In genomic region chr2:174486614-174487535, GRCh38 we compare ENCODE assay signal across 8 cellular contexts. TPM values are rescaled to one million over a fixed set of nuclear protein-coding genes. Genes with fewer than 3 reads are reported as not detected.
DNase-seq lines count a peak whose midpoint lies in the region; ATAC-seq and TF ChIP-seq lines count a peak whose summit lies in the region.

A gene with protein sequence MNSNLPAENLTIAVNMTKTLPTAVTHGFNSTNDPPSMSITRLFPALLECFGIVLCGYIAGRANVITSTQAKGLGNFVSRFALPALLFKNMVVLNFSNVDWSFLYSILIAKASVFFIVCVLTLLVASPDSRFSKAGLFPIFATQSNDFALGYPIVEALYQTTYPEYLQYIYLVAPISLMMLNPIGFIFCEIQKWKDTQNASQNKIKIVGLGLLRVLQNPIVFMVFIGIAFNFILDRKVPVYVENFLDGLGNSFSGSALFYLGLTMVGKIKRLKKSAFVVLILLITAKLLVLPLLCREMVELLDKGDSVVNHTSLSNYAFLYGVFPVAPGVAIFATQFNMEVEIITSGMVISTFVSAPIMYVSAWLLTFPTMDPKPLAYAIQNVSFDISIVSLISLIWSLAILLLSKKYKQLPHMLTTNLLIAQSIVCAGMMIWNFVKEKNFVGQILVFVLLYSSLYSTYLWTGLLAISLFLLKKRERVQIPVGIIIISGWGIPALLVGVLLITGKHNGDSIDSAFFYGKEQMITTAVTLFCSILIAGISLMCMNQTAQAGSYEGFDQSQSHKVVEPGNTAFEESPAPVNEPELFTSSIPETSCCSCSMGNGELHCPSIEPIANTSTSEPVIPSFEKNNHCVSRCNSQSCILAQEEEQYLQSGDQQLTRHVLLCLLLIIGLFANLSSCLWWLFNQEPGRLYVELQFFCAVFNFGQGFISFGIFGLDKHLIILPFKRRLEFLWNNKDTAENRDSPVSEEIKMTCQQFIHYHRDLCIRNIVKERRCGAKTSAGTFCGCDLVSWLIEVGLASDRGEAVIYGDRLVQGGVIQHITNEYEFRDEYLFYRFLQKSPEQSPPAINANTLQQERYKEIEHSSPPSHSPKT (minus strand): TSS chr2:174487029. CDS start chr2:174481956, 5,073 bp downstream.

- H3K9me3 Mint-ChIP-seq in GM23338 = no peaks in the 10 kb centered on the region; the same call in 2 of the 3 replicates
- no peaks in the 10 kb centered on the region for H3K9me3 Mint-ChIP-seq in activated T-helper 17 cell treated with anti-CD3 and anti-CD28 coated beads, Interleukin-2, amount 50 U/mL, for 72 hours
- no peaks in the 10 kb centered on the region for H3K9me3 Mint-ChIP-seq in natural killer cell

- H3K4me2 ChIP-seq in GM23338 = peak within 1 kb of the TSS; percentile 94

- H3K9me2 ChIP-seq in GM23338 (ENCODE audit: insufficient read depth) = peaks cover 6% of the 10 kb centered on the region; the same call in 1 of the 2 replicates

- H3K4me3 Mint-ChIP-seq in GM23338 = peak within 1 kb of the TSS; percentile 85
- peak within 1 kb of the TSS; percentile 93 for H3K4me3 Mint-ChIP-seq in activated T-helper 17 cell treated with anti-CD3 and anti-CD28 coated beads, Interleukin-2, amount 50 U/mL, for 72 hours
- peak within 1 kb of the TSS; percentile 100 for H3K4me3 Mint-ChIP-seq in natural killer cell

- H3K4me1 ChIP-seq in GM23338 (ENCODE audit: insufficient read depth) = no peaks in the 10 kb centered on the region; the same call in 1 of the 2 replicates

- peak; percentile 91 for ATAC-seq in GM23338
- peak; percentile 90 for ATAC-seq in activated T-helper 17 cell treated with anti-CD3 and anti-CD28 coated beads, Interleukin-2, amount 50 U/mL, for 72 hours (replicated peaks)
- peak; percentile 74 to 87 (median 81) for ATAC-seq in natural killer cell

- TF ChIP-seq CTCF in GM23338 (conservative IDR thresholded peaks at IDR 0.05; ENCODE audit: low read depth in 2 of 2) (no peak), natural killer cell (IDR thresholded peaks at IDR 0.05) (no peak)

- H3K79me2 ChIP-seq in GM23338 (replicated peaks; ENCODE audit: insufficient read depth) = no peaks in the 10 kb centered on the region

- DNase-seq in EH (ENCODE audit: low read depth) = peak; percentile 99
- peak; percentile 99 for DNase-seq in GM23338 (ENCODE audit: low spot score)
- DNase-seq in LHCN-M2 (ENCODE audit: low read depth) = peak; percentile 96
- DNase-seq in RPMI8226 = peak; percentile 99
- DNase-seq in fibroblast of peridontal ligament (ENCODE audit: extremely low read depth) = peak; percentile 96
- peak; percentile 64 for DNase-seq in natural killer cell
- peak; percentile 74 to 95 (median 86) for DNase-seq in stimulated activated naive CD4-positive, alpha-beta T cell (lab: John Stamatoyannopoulos, UW)

- no peaks in the 10 kb centered on the region for H3F3A ChIP-seq in GM23338 (replicated peaks; ENCODE audit: low read depth)

- no peaks in the 10 kb centered on the region for H3K36me3 ChIP-seq in GM23338 (ENCODE audit: insufficient read depth)

- peak within 1 kb of the TSS; percentile 76 for H3K4me3 ChIP-seq in GM23338

- intact Hi-C loops in natural killer cell (cut with micrococcal nuclease) = no loop called here

- peaks cover 22% of the 10 kb centered on the region for H3K27me3 ChIP-seq in GM23338 (ENCODE audit: insufficient read depth)

- peaks cover 16% of the 10 kb centered on the region for H3K27me3 Mint-ChIP-seq in GM23338 (ENCODE audit: insufficient read depth, low read depth, poor library complexity)
- no peaks in the 10 kb centered on the region for H3K27me3 Mint-ChIP-seq in activated T-helper 17 cell treated with anti-CD3 and anti-CD28 coated beads, Interleukin-2, amount 50 U/mL, for 72 hours
- no peaks in the 10 kb centered on the region for H3K27me3 Mint-ChIP-seq in natural killer cell (ENCODE audit: low read depth in 2 of 2)

- H3K4me1 Mint-ChIP-seq in GM23338 (peaks cover 5% of the 10 kb centered on the region), natural killer cell (peaks cover 49 to 54% of the 10 kb centered on the region in 2 donors)
- H3K4me1 Mint-ChIP-seq in activated T-helper 17 cell treated with anti-CD3 and anti-CD28 coated beads, Interleukin-2, amount 50 U/mL, for 72 hours = peaks cover 26% of the 10 kb centered on the region

- peak within 1 kb of the TSS; percentile 98 for H2AFZ ChIP-seq in GM23338

- H3K36me3 Mint-ChIP-seq in GM23338 (ENCODE audit: low read depth) = no peaks in the 10 kb centered on the region
- H3K36me3 Mint-ChIP-seq in activated T-helper 17 cell treated with anti-CD3 and anti-CD28 coated beads, Interleukin-2, amount 50 U/mL, for 72 hours (ENCODE audit: low read depth) = peaks cover 13% of the 10 kb centered on the region
- no peaks in the 10 kb centered on the region for H3K36me3 Mint-ChIP-seq in natural killer cell

- peak within 1 kb of the TSS; percentile 75; the same call in 1 of the 2 replicates for H3K27ac ChIP-seq in GM23338 (ENCODE audit: low read depth)

- H3K27ac Mint-ChIP-seq in GM23338 = peak within 1 kb of the TSS; percentile 97
- peak within 1 kb of the TSS; percentile 92 for H3K27ac Mint-ChIP-seq in activated T-helper 17 cell treated with anti-CD3 and anti-CD28 coated beads, Interleukin-2, amount 50 U/mL, for 72 hours
- peak within 1 kb of the TSS; percentile 93 to 95 for H3K27ac Mint-ChIP-seq in natural killer cell

- H4K20me1 ChIP-seq in GM23338 (replicated peaks; ENCODE audit: insufficient read depth) = no peaks in the 10 kb centered on the region

TF ChIP-seq in GM23338, 12 proteins besides CTCF, POLR2A, EP300 and RAD21:
- peak; percentile 65; the same call in 1 of the 2 replicates for TF ChIP-seq ZNF114 (CRISPR knock-in tag; IDR thresholded peaks at IDR 0.05)
- peak; percentile 74 for TF ChIP-seq POLR2AphosphoS5 (IDR thresholded peaks at IDR 0.05; ENCODE audit: low read depth)
- no peak for TF ChIP-seq EZH2 (IDR thresholded peaks at IDR 0.05; ENCODE audit: low read depth, unreplicated experiment)
- TF ChIP-seq CREB1 (CRISPR knock-in tag; IDR thresholded peaks at IDR 0.05; ENCODE audit: low read depth) = peak; percentile 34; the same call in 1 of the 2 replicates
TF ChIP-seq in GM23338: peak in this region for 3.

RNA-seq across cellular contexts. Expression of the gene that starts here (rescaled TPM):
- total RNA-seq in GM23338 (2014; rRNA removed; shearing (Covaris generic)) = 0.58 and 1.3 TPM in 2 replicates
- 0.82 and 1.2 TPM in 2 replicates for polyA plus RNA-seq in GM23338 (2016; fragmentation: Nextera tagmentation; extraction: Ambion mirVana)
- total RNA-seq in LHCN-M2 (2014; rRNA removed) (2.9 and 156 TPM in 2 replicates), natural killer cell (10 to 100 TPM in 1 of 3 donors, 1 to 10 TPM in 2; 3.6 to 11.4 (median 4.4) TPM)
- 1.8 TPM for polyA plus RNA-seq in LHCN-M2 (2012)
- total RNA-seq in activated T-helper 17 cell treated with anti-CD3 and anti-CD28 coated beads, Interleukin-2, amount 50 U/mL, for 72 hours = 10 to 100 TPM; 10.6 to 16.4 TPM

Comparison
In these comparisons a context has a peak if more than half of its experiments do, and no peak if none do; other contexts are left out.
1. Peak in every context shown above with its lines: DNase-seq, ATAC-seq, H3K4me3 ChIP-seq and H3K27ac ChIP-seq.